16 cellular contexts compared by ENCODE assay signal in genomic region chr20:19711126-19711525, GRCh38. TPM values are rescaled to one million over a fixed set of nuclear protein-coding genes. Genes with fewer than 3 reads are reported as not detected.
"Had no signal": no experiment of that assay in that cellular context is flagged by ENCODE, and none has a peak within 500 bp of the region (broad histone marks: within the 10 kb centered on the region; RNA-seq: fewer than 3 reads in every experiment).

No MANE protein-coding gene starts in this region.

- H3K27me3 ChIP-seq: colonic mucosa, hepatocyte, sigmoid colon, uterus had no signal

- H3K36me3 ChIP-seq: colonic mucosa, sigmoid colon, uterus had no signal

- H3K4me2 ChIP-seq: hepatocyte had no signal

- H2AFZ ChIP-seq: hepatocyte had no signal

- H3K4me3 ChIP-seq: colonic mucosa, hepatocyte, lung, sigmoid colon, skin epidermis, uterus had no signal

- H3K27ac ChIP-seq: sigmoid colon, skin epidermis, uterus had no signal

- H3K79me2 ChIP-seq: hepatocyte had no signal

- ATAC-seq: left ventricle myocardium superior; naive thymus-derived CD4-positive, alpha-beta T cell had no signal

- H3K9me3 ChIP-seq: colonic mucosa, sigmoid colon, uterus had no signal

- DNase-seq: effector CD4-positive, alpha-beta T cell; endodermal cell; foreskin melanocyte; left ventricle myocardium superior; mesendoderm; naive thymus-derived CD4-positive, alpha-beta T cell; posterior cingulate gyrus; sigmoid colon; stimulated activated CD4-positive, alpha-beta T cell treated with anti-CD3 and anti-CD28 coated beads, Interleukin-2, amount 100 ng/mL, for 24 hours; stimulated activated CD4-positive, alpha-beta T cell treated with anti-CD3 and anti-CD28 coated beads, Interleukin-4, amount 100 ng/mL, for 4 hours; stimulated activated naive CD4-positive, alpha-beta T cell had no signal

RNA-seq across cellular contexts. Expression of gene RIN2, which starts 46.9 kb away (rescaled TPM):
- polyA plus RNA-seq: naive thymus-derived CD4-positive, alpha-beta T cell had no signal
